Comparison of ENCODE assay signal across 1 cellular context in the genomic region with DNA sequence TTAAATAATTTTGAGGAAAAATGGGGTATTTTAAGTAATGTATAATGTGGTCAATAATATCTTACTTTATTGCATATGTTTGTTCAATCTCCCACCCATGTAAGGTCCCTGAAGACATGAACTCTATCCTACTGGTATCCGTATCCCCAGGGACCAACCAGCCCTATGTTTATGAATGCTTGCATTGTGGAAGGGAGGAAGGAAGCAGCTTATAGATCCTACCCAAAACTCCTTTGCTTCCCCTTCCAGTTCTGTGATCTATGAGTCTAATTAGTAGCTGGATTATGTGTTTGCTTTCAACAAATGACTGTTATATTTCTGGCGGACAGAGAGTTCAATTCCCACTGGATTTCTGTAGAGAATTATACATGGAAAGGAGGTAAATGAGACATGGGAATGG.
TF ChIP-seq lines count a peak whose summit lies in the region.

No MANE protein-coding gene starts in this region.

TF ChIP-seq in K562, 482 proteins besides CTCF, POLR2A, EP300 and RAD21 (continued from another document):
- TF ChIP-seq SP2 (IDR thresholded peaks at IDR 0.05; ENCODE audit: extremely low read depth, low read depth, low read length, poor library complexity, severe bottlenecking), result no peak
- TF ChIP-seq ZNF551 (CRISPR knock-in tag; IDR thresholded peaks at IDR 0.05), result no peak
- TF ChIP-seq KDM4B (IDR thresholded peaks at IDR 0.05; ENCODE audit: borderline replicate concordance in 2 of 2, low read depth in 1 of 2), result no peak
- TF ChIP-seq, protein P1, sequence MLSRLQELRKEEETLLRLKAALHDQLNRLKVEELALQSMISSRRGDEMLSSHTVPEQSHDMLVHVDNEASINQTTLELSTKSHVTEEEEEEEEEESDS (CRISPR knock-in tag; IDR thresholded peaks at IDR 0.05), result no peak
- TF ChIP-seq XRCC4 (IDR thresholded peaks at IDR 0.05; ENCODE audit: extremely low read depth, insufficient read depth, insufficient read length), result no peak
